8 cellular contexts compared by ENCODE assay signal in genomic region chr2:130391872-130392670, GRCh38. TPM values are rescaled to one million over a fixed set of nuclear protein-coding genes. Genes with fewer than 3 reads are reported as not detected.
DNase-seq lines count a peak whose midpoint lies in the region; ATAC-seq and TF ChIP-seq lines count a peak whose summit lies in the region.

No MANE protein-coding gene starts in this region.

- no peak for ATAC-seq in activated CD4-positive, CD25-positive, alpha-beta regulatory T cell treated with anti-CD3 and anti-CD28 coated beads, Interleukin-2, amount 50 U/mL, for 24 hours
- no peak for ATAC-seq in HG02938 (IDR thresholded peaks at IDR 0.05; ENCODE audit: unreplicated experiment)

- H3K9ac ChIP-seq in ES-I3 (ENCODE audit: low read depth, low read length) (peak overlapping the region; percentile 83; the same call in 1 of the 2 replicates), mesendoderm (ENCODE audit: low read length) (peak overlapping the region; percentile 74)

- no peaks in the 10 kb centered on the region for H3K36me3 Mint-ChIP-seq in type B pancreatic cell

- H3K4me1 ChIP-seq in ES-I3 (ENCODE audit: insufficient read depth, low read length): 0 out of 2 replicates have a peak, but pooled peaks cover 6% of the 10 kb centered on the region
- H3K4me1 ChIP-seq in mesendoderm (ENCODE audit: control insufficient read depth, low read depth, low read length): peaks cover 2% of the 10 kb centered on the region

- H3K4me3 ChIP-seq in choroid plexus epithelial cell (ENCODE audit: low read depth, low read length): peak overlapping the region; percentile 75
- H3K4me3 ChIP-seq in mesendoderm (ENCODE audit: low read length): no peak overlapping the region

- no peak overlapping the region for H3K4ac ChIP-seq in mesendoderm (ENCODE audit: low read depth, low read length)

- H2BK15ac ChIP-seq in mesendoderm (replicated peaks; ENCODE audit: low read depth): no peak overlapping the region

- H3K18ac ChIP-seq in mesendoderm (ENCODE audit: low read length): no peak overlapping the region

- no peaks in the 10 kb centered on the region for H3K27me3 ChIP-seq in mesendoderm (ENCODE audit: insufficient read depth, low read length, poor library complexity)

- no peak overlapping the region for H2AK5ac ChIP-seq in mesendoderm (ENCODE audit: low read length)

- H3K9me3 Mint-ChIP-seq in type B pancreatic cell: peaks cover 4% of the 10 kb centered on the region

- H3K36me3 ChIP-seq in ES-I3 (ENCODE audit: insufficient read depth, low read length) (no peaks in the 10 kb centered on the region), mesendoderm (ENCODE audit: control insufficient read depth, insufficient read depth, low read length) (no peaks in the 10 kb centered on the region)

- H4K5ac ChIP-seq in mesendoderm (ENCODE audit: low read length): no peak overlapping the region

- H3K23ac ChIP-seq in mesendoderm (ENCODE audit: low read length): no peak overlapping the region

- peaks cover 22% of the 10 kb centered on the region for H3K27me3 Mint-ChIP-seq in type B pancreatic cell

- no CpG with 5 or more reads among the region's 17 CpGs for WGBS in mesendoderm (ENCODE audit: extremely low coverage, insufficient coverage, low lambda C conversion rate)

- H2BK120ac ChIP-seq in mesendoderm (ENCODE audit: low read depth, low read length): no peak overlapping the region

- no peaks in the 10 kb centered on the region for H3K9me3 ChIP-seq in ES-I3 (ENCODE audit: control insufficient read depth, insufficient read depth, low read length)

- H3K27ac ChIP-seq in mesendoderm (ENCODE audit: low read depth, low read length): no peak overlapping the region

- peaks cover 12% of the 10 kb centered on the region for H3K4me1 Mint-ChIP-seq in type B pancreatic cell (ENCODE audit: unreplicated experiment)

- peak overlapping the region; percentile 96 for H3K27ac Mint-ChIP-seq in type B pancreatic cell

- H2BK5ac ChIP-seq in mesendoderm (ENCODE audit: low read length): no peak overlapping the region

- H3K79me1 ChIP-seq in mesendoderm (ENCODE audit: low read length): no peaks in the 10 kb centered on the region

- DNase-seq in NCI-H69 (lab: John Stamatoyannopoulos, UW) (peak; percentile 49), choroid plexus epithelial cell (ENCODE audit: low read depth) (peak; percentile 50), mesendoderm (no peak), type B pancreatic cell (ENCODE audit: extremely low spot score, unreplicated experiment) (no peak)
- DNase-seq in central memory CD4-positive, alpha-beta T cell: no peak

- H3K4me3 Mint-ChIP-seq in type B pancreatic cell: peak overlapping the region; percentile 93

- no peaks in the 10 kb centered on the region for H3K79me2 ChIP-seq in mesendoderm (ENCODE audit: control insufficient read depth, insufficient read depth, low read length)

- H3K4me2 ChIP-seq in mesendoderm (ENCODE audit: low read length): peak overlapping the region; percentile 90

- peak; percentile 16 for TF ChIP-seq CTCF in choroid plexus epithelial cell (conservative IDR thresholded peaks at IDR 0.05; ENCODE audit: low read depth, low read length)
- TF ChIP-seq CTCF in type B pancreatic cell (conservative IDR thresholded peaks at IDR 0.05): peak; percentile 16

- H3K56ac ChIP-seq in mesendoderm (ENCODE audit: low read length): peak overlapping the region; percentile 90

- H4K8ac ChIP-seq in mesendoderm (ENCODE audit: low read depth, low read length): no peak overlapping the region

RNA-seq across cellular contexts. Expression of gene PTPN18, which starts 36.2 kb away (rescaled TPM):
- polyA plus RNA-seq in mesendoderm (2013, experiment 1 of 2): 9.1 TPM
- 9.1 TPM for polyA plus RNA-seq in mesendoderm (2013, experiment 2 of 2)
- total RNA-seq in type B pancreatic cell (ENCODE audit: low replicate concordance): 35.8 and 37.5 TPM in 2 replicates

RNA-seq across cellular contexts. Expression of gene IMP4, which starts 49.4 kb away (rescaled TPM):
- 106 TPM for polyA plus RNA-seq in mesendoderm (2013, experiment 1 of 2)
- 114 TPM for polyA plus RNA-seq in mesendoderm (2013, experiment 2 of 2)
- total RNA-seq in type B pancreatic cell (ENCODE audit: low replicate concordance): 53.6 and 67.0 TPM in 2 replicates

Comparison
In these comparisons a context has a peak if more than half of its experiments do, and no peak if none do; other contexts are left out.
1. DNase-seq: peak in NCI-H69 (single experiment) and choroid plexus epithelial cell (single experiment); none in mesendoderm (single experiment), type B pancreatic cell (single experiment) and central memory CD4-positive, alpha-beta T cell (single experiment).